15 cellular contexts compared by ENCODE assay signal in the genomic region with DNA sequence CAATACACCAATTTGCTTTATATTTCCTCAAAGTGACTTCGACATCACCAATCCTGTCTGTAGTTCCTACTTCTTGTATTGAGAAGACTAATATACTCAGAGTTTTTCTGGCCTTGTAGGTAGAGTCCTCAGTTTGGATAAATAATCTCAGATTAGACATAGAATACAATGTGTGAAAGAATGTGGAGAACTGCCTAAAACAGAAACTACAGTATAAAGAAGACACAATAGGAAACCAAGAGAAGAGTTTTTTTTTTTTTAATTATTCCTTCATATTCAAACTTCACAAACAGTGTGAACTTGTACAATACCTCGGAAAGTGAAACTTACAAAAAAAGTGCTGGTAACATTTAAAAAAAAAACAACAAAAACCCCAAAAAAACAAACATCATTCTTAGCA. TPM values are rescaled to one million over a fixed set of nuclear protein-coding genes. Genes with fewer than 3 reads are reported as not detected.
"Had no signal": no experiment of that assay in that cellular context is flagged by ENCODE, and none has a peak within 500 bp of the region (broad histone marks: within the 10 kb centered on the region; RNA-seq: fewer than 3 reads in every experiment).

No MANE protein-coding gene starts in this region.

- H3K9me3 Mint-ChIP-seq: naive thymus-derived CD4-positive, alpha-beta T cell had no signal

- ATAC-seq: left lung; mucosa of descending colon; naive thymus-derived CD4-positive, alpha-beta T cell had no signal

- DNase-seq: activated CD4-positive, CD25-positive, alpha-beta regulatory T cell treated with anti-CD3 and anti-CD28 coated beads, Interleukin-2, amount 50 U/mL, for 72 hours; activated gamma-delta T cell treated with Interleukin-2 at 50 U/mL for 16 hours; activated T-cell treated with anti-CD3 and anti-CD28 coated beads for 4 hours; colonic mucosa; left lung; mammary epithelial cell; mucosa of descending colon; naive thymus-derived CD4-positive, alpha-beta T cell; stimulated activated CD4-positive, alpha-beta T cell treated with anti-CD3 and anti-CD28 coated beads, Interleukin-1b, Interleukin-23, amount 100 ng/mL, for 48 hours; SW 1271; T-helper 9 cell; tibial artery; uterus had no signal

- H3K27me3 Mint-ChIP-seq: naive thymus-derived CD4-positive, alpha-beta T cell had no signal

- H3K4me3 Mint-ChIP-seq: naive thymus-derived CD4-positive, alpha-beta T cell had no signal

RNA-seq across cellular contexts. Expression of a gene that starts 20.4 kb away (rescaled TPM):
- total RNA-seq: mammary epithelial cell, renal cortical epithelial cell, SK-MEL-5 had no signal
